ENCODE assay signal across 8 cellular contexts in genomic region chr15:82985688-82986441, GRCh38. TPM values are rescaled to one million over a fixed set of nuclear protein-coding genes. Genes with fewer than 3 reads are reported as not detected.
A peak's percentile ranks its signal among the peaks of the same experiment; 100 is the strongest.
DNase-seq lines count a peak whose midpoint lies in the region; ATAC-seq and TF ChIP-seq lines count a peak whose summit lies in the region.

Gene RAMAC (plus strand): TSS chr15:82986210. CDS start chr15:82989019, 2,809 bp downstream.

- peaks cover 12 to 21% (median 19%) of the 10 kb centered on the region in 10 experiments for H3K4me1 ChIP-seq in BLaER1 treated with 17β-estradiol and CSF1 and Interleukin-3, amounts not matched to agents 10 nM and 100 nM
- peaks cover 0 to 20% of the 10 kb centered on the region in 2 donors for H3K4me1 ChIP-seq in left lung

- peak within 1 kb of the TSS; percentile 77 to 91 (median 84) for H3K9ac ChIP-seq in BLaER1 treated with 17β-estradiol and CSF1 and Interleukin-3, amounts not matched to agents 10 nM and 100 nM

- 0 out of 22 replicates have a peak, but pooled peaks cover 0 to 3% (median 0%) of the 10 kb centered on the region in 11 experiments for H3K9me3 ChIP-seq in BLaER1 treated with 17β-estradiol and CSF1 and Interleukin-3, amounts not matched to agents 10 nM and 100 nM (replicated peaks in 1 of 11)
- no peaks in the 10 kb centered on the region for H3K9me3 ChIP-seq in left lung

- no peak for TF ChIP-seq CTCF in left lung (IDR thresholded peaks at IDR 0.05)

- intact Hi-C loops in left lung (cut with DNase I), result no loop called here

- H3K27me3 ChIP-seq in BLaER1 treated with 17β-estradiol and CSF1 and Interleukin-3, amounts not matched to agents 10 nM and 100 nM, result no peaks in the 10 kb centered on the region
- no peaks in the 10 kb centered on the region for H3K27me3 ChIP-seq in left lung

- H3K36me3 ChIP-seq in BLaER1 treated with 17β-estradiol and CSF1 and Interleukin-3, amounts not matched to agents 10 nM and 100 nM, result peaks cover 18 to 32% (median 26%) of the 10 kb centered on the region in 11 experiments
- H3K36me3 ChIP-seq in left lung, result peaks cover 0 to 23% of the 10 kb centered on the region in 2 donors

- DNase-seq in NCI-H69 (lab: John Stamatoyannopoulos, UW) (peak; percentile 95), dermis blood vessel endothelial cell (peak; percentile 94), left lung (peak; percentile 92 to 95)
- peak; percentile 92 for DNase-seq in activated CD4-positive, alpha-beta T cell treated with anti-CD3 and anti-CD28 coated beads, Interleukin-2, amount 50 U/mL, for 1 hour
- DNase-seq in stimulated activated CD4-positive, alpha-beta T cell treated with anti-CD3 and anti-CD28 coated beads, Interleukin-2, amount 100 ng/mL, for 48 hours, result peak; percentile 82 to 83

- H4K20me1 ChIP-seq in BLaER1 treated with 17β-estradiol and CSF1 and Interleukin-3, amounts not matched to agents 10 nM and 100 nM, result peaks cover 0 to 7% (median 0%) of the 10 kb centered on the region in 11 experiments; a peak in 1 of 22 replicates

- ATAC-seq in GM19328 (IDR thresholded peaks at IDR 0.05; ENCODE audit: unreplicated experiment) (peak; percentile 94), HG03520 (IDR thresholded peaks at IDR 0.05; ENCODE audit: unreplicated experiment) (peak; percentile 89), left lung (peak; percentile 97)

- H3K4me2 ChIP-seq in BLaER1 treated with 17β-estradiol and CSF1 and Interleukin-3, amounts not matched to agents 10 nM and 100 nM, result peak within 1 kb of the TSS; percentile 69 to 92 (median 85)

- peak within 1 kb of the TSS; percentile 62 to 98 (median 76) for H3K4me3 ChIP-seq in BLaER1 treated with 17β-estradiol and CSF1 and Interleukin-3, amounts not matched to agents 10 nM and 100 nM
- H3K4me3 ChIP-seq in left lung, result peak within 1 kb of the TSS; percentile 73 to 79

- H3K27ac ChIP-seq in BLaER1 treated with 17β-estradiol and CSF1 and Interleukin-3, amounts not matched to agents 10 nM and 100 nM, result peak within 1 kb of the TSS; percentile 70 to 86 (median 78); a peak in 21 of 22 replicates
- peak within 1 kb of the TSS; percentile 78 to 80 for H3K27ac ChIP-seq in left lung

RNA-seq across cellular contexts. Expression of gene RAMAC, which starts in this region (rescaled TPM):
- total RNA-seq in dermis blood vessel endothelial cell (19.4 and 26.2 TPM in 2 replicates), left lung (10 to 100 TPM; 17.2 to 19.2 TPM)

Comparison
In these comparisons a context has a peak if more than half of its experiments do, and no peak if none do; other contexts are left out.
1. Peak in every context shown above with its lines: DNase-seq, ATAC-seq, H3K4me3 ChIP-seq and H3K27ac ChIP-seq.